In genomic region chr5:138070026-138070425, GRCh38 we compare ENCODE assay signal across 14 cellular contexts. TPM values are rescaled to one million over a fixed set of nuclear protein-coding genes. Genes with fewer than 3 reads are reported as not detected.
"Had no signal": no experiment of that assay in that cellular context is flagged by ENCODE, and none has a peak within 500 bp of the region (broad histone marks: within the 10 kb centered on the region; RNA-seq: fewer than 3 reads in every experiment).

No MANE protein-coding gene starts in this region.

RNA-seq across cellular contexts. Expression of gene WNT8A, which starts 13.8 kb away (rescaled TPM):
- total RNA-seq: activated B cell treated with CpG ODN at 0.5 μM for 24 hours; activated CD4-positive, alpha-beta memory T cell treated with anti-CD3 and anti-CD28 coated beads for 36 hours; activated CD4-positive, alpha-beta memory T cell treated with anti-CD3 and anti-CD28 coated beads, Interleukin-2, amount 10 ng/mL, durations not matched to agents 7 days and 5 days; activated CD4-positive, alpha-beta T cell treated with anti-CD3 and anti-CD28 coated beads for 36 hours; activated CD4-positive, alpha-beta T cell treated with anti-CD3 and anti-CD28 coated beads, Interleukin-2, amount 10 ng/mL, durations not matched to agents 7 days and 5 days; activated CD8-positive, alpha-beta memory T cell treated with anti-CD3 and anti-CD28 coated beads for 36 hours; activated CD8-positive, alpha-beta memory T cell treated with anti-CD3 and anti-CD28 coated beads, Interleukin-2, amount 10 ng/mL, durations not matched to agents 7 days and 5 days; activated CD8-positive, alpha-beta T cell treated with anti-CD3 and anti-CD28 coated beads for 36 hours; activated CD8-positive, alpha-beta T cell treated with anti-CD3 and anti-CD28 coated beads, Interleukin-2, amount 10 ng/mL, durations not matched to agents 7 days and 5 days; T-cell; T-helper 1 cell treated with Interleukin-12 subunit alpha and Interleukin-12 subunit beta and Interleukin-4 antibody, amounts not matched to agents 30 ng/mL and 1 ng/mL, for 36 hours; T-helper 17 cell; T-helper 2 cell treated with Interferon-gamma antibody and Interleukin-4, amounts not matched to agents 100 ng/mL and 5 ng/mL, for 36 hours; WTC11 had no signal
